8 cellular contexts compared by ENCODE assay signal in genomic region chr20:8018928-8019177, GRCh38. TPM values are rescaled to one million over a fixed set of nuclear protein-coding genes. Genes with fewer than 3 reads are reported as not detected.
DNase-seq lines count a peak whose midpoint lies in the region; ATAC-seq lines count a peak whose summit lies in the region.

No MANE protein-coding gene starts in this region.

- H3K27me3 ChIP-seq in iPS-18a (ENCODE audit: control insufficient read depth, insufficient read depth, low read length) = no peaks in the 10 kb centered on the region

- DNase-seq in activated CD8-positive, alpha-beta memory T cell treated with anti-CD3 and anti-CD28 coated beads, Interleukin-2, amount 10 ng/mL, durations not matched to agents 7 days and 5 days = no peak
- DNase-seq in activated CD8-positive, alpha-beta memory T cell treated with anti-CD3 and anti-CD28 coated beads, Interleukin-2, amount 50 U/mL, for 4 hours = no peak
- DNase-seq in NCI-H128 (lab: John Stamatoyannopoulos, UW; ENCODE audit: unreplicated experiment) (peak; percentile 18), midbrain (lab: John Stamatoyannopoulos, UW) (no peak)
- no peak for DNase-seq in activated naive CD8-positive, alpha-beta T cell treated with anti-CD3 and anti-CD28 coated beads for 36 hours
- no peak for DNase-seq in stimulated activated naive CD8-positive, alpha-beta T cell treated with anti-CD3 and anti-CD28 coated beads, Interleukin-15, Interleukin-2, amounts not matched to agents 100 U/mL and 50 U/mL, for 24 hours

- no peaks in the 10 kb centered on the region for H3K9me3 ChIP-seq in iPS-18a (ENCODE audit: control insufficient read depth, low read depth, low read length)

- H3K4me3 ChIP-seq in iPS-18a (ENCODE audit: low read length) = peak overlapping the region; percentile 63

- H3K27ac ChIP-seq in iPS-18a (ENCODE audit: low read length) = no peak overlapping the region

- CTCF ChIA-PET in activated CD8-positive, alpha-beta memory T cell treated with anti-CD3 and anti-CD28 coated beads, Interleukin-2, amount 10 ng/mL, durations not matched to agents 7 days and 5 days (lab: Charles Lee) = interaction anchor here (4.2 kb wide), 1 partner anchor 25 kb away, joined by 15 read pairs; no protein-coding TSS in a partner anchor

- no peaks in the 10 kb centered on the region for H3K9me3 Mint-ChIP-seq in activated CD8-positive, alpha-beta memory T cell treated with anti-CD3 and anti-CD28 coated beads, Interleukin-2, amount 10 ng/mL, durations not matched to agents 7 days and 5 days (ENCODE audit: low read depth)
- H3K9me3 Mint-ChIP-seq in activated naive CD8-positive, alpha-beta T cell treated with anti-CD3 and anti-CD28 coated beads for 36 hours = no peaks in the 10 kb centered on the region

- peaks cover 18% of the 10 kb centered on the region for H3K4me1 Mint-ChIP-seq in activated CD8-positive, alpha-beta memory T cell treated with anti-CD3 and anti-CD28 coated beads, Interleukin-2, amount 10 ng/mL, durations not matched to agents 7 days and 5 days
- peaks cover 28% of the 10 kb centered on the region for H3K4me1 Mint-ChIP-seq in activated naive CD8-positive, alpha-beta T cell treated with anti-CD3 and anti-CD28 coated beads for 36 hours

- peaks cover 4% of the 10 kb centered on the region for H3K4me1 ChIP-seq in iPS-18a (ENCODE audit: control insufficient read depth, low read depth, low read length)

- peak overlapping the region; percentile 81 for H3K4me3 Mint-ChIP-seq in activated CD8-positive, alpha-beta memory T cell treated with anti-CD3 and anti-CD28 coated beads, Interleukin-2, amount 10 ng/mL, durations not matched to agents 7 days and 5 days
- H3K4me3 Mint-ChIP-seq in activated naive CD8-positive, alpha-beta T cell treated with anti-CD3 and anti-CD28 coated beads for 36 hours = peak overlapping the region; percentile 88

- no peaks in the 10 kb centered on the region for H3K36me3 ChIP-seq in iPS-18a (ENCODE audit: control insufficient read depth, low read depth, low read length)

- peak overlapping the region; percentile 86 for H3K27ac Mint-ChIP-seq in activated CD8-positive, alpha-beta memory T cell treated with anti-CD3 and anti-CD28 coated beads, Interleukin-2, amount 10 ng/mL, durations not matched to agents 7 days and 5 days
- peak overlapping the region; percentile 88 for H3K27ac Mint-ChIP-seq in activated naive CD8-positive, alpha-beta T cell treated with anti-CD3 and anti-CD28 coated beads for 36 hours

- H3K27me3 Mint-ChIP-seq in activated CD8-positive, alpha-beta memory T cell treated with anti-CD3 and anti-CD28 coated beads, Interleukin-2, amount 10 ng/mL, durations not matched to agents 7 days and 5 days = no peaks in the 10 kb centered on the region
- no peaks in the 10 kb centered on the region for H3K27me3 Mint-ChIP-seq in activated naive CD8-positive, alpha-beta T cell treated with anti-CD3 and anti-CD28 coated beads for 36 hours

- peaks cover 9% of the 10 kb centered on the region for H3K36me3 Mint-ChIP-seq in activated CD8-positive, alpha-beta memory T cell treated with anti-CD3 and anti-CD28 coated beads, Interleukin-2, amount 10 ng/mL, durations not matched to agents 7 days and 5 days
- H3K36me3 Mint-ChIP-seq in activated naive CD8-positive, alpha-beta T cell treated with anti-CD3 and anti-CD28 coated beads for 36 hours = peaks cover 4% of the 10 kb centered on the region

- ATAC-seq in activated CD8-positive, alpha-beta memory T cell treated with anti-CD3 and anti-CD28 coated beads, Interleukin-2, amount 10 ng/mL, durations not matched to agents 7 days and 5 days = peak; percentile 27
- peak; percentile 14 for ATAC-seq in HG02623 (IDR thresholded peaks at IDR 0.05; ENCODE audit: unreplicated experiment)
- peak; percentile 25 for ATAC-seq in stimulated activated naive CD8-positive, alpha-beta T cell treated with anti-CD3 and anti-CD28 coated beads, Interleukin-15, Interleukin-2, amounts not matched to agents 100 U/mL and 50 U/mL, for 24 hours

- peak overlapping the region; percentile 73 for H3K9ac ChIP-seq in iPS-18a (ENCODE audit: low read length)

RNA-seq across cellular contexts. Expression of gene TMX4, which starts 0.7 kb away (rescaled TPM):
- 10 to 100 TPM; 46.1 to 48.2 TPM for total RNA-seq in activated CD8-positive, alpha-beta memory T cell treated with anti-CD3 and anti-CD28 coated beads, Interleukin-2, amount 10 ng/mL, durations not matched to agents 7 days and 5 days
- 10 to 100 TPM; 23.6 to 26.2 TPM for total RNA-seq in activated naive CD8-positive, alpha-beta T cell treated with anti-CD3 and anti-CD28 coated beads for 36 hours
